Comparison of ENCODE assay signal across 9 cellular contexts in the genomic region with DNA sequence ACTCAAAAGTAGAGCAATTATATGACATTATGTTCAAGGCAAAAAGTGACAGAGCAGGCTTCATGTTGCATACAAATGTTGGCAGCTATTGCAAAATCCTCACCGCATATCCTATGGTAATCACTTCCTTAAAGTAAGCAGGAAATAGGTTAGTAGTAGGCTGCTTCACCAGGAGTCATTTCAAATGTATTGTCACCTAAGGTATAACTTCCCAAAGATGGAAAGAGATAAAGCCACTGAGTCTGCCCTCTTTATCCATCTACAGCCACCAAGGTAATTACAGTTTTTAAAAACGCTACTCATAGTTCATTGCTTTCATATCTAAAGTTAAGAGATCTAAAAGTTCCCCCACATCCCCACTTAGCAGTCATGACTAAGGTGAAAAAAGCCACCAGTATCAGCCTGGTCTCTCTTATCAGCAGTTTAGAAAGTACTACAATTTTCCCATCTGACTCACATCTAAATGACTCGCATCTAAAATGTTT. TPM values are rescaled to one million over a fixed set of nuclear protein-coding genes. Genes with fewer than 3 reads are reported as not detected.
DNase-seq lines count a peak whose midpoint lies in the region; ATAC-seq, FAIRE-seq and TF ChIP-seq lines count a peak whose summit lies in the region.
"Had no signal": no experiment of that assay in that cellular context is flagged by ENCODE, and none has a peak within 500 bp of the region (broad histone marks: within the 10 kb centered on the region; RNA-seq: fewer than 3 reads in every experiment).

No MANE protein-coding gene starts in this region.

- no peak overlapping the region for H3K27ac Mint-ChIP-seq in immature natural killer cell

- no peak overlapping the region for H3K4me3 Mint-ChIP-seq in immature natural killer cell

- ATAC-seq in GM18499 (IDR thresholded peaks at IDR 0.05; ENCODE audit: insufficient read depth, unreplicated experiment): peak; percentile 48

- no peaks in the 10 kb centered on the region for H3K4me1 Mint-ChIP-seq in immature natural killer cell

- no peaks in the 10 kb centered on the region for H3K36me3 ChIP-seq in bronchial epithelial cell (ENCODE audit: control insufficient read depth, insufficient read depth, low read length)

- peaks cover 0 to 8% (median 7%) of the 10 kb centered on the region in 3 donors for H3K27me3 Mint-ChIP-seq in immature natural killer cell (ENCODE audit: low read depth in 3 of 3)

- no peak overlapping the region for H3K4me3 ChIP-seq in bronchial epithelial cell (ENCODE audit: low read depth, low read length)

- H3K9me3 Mint-ChIP-seq in immature natural killer cell: no peaks in the 10 kb centered on the region

- TF ChIP-seq CTCF in bronchial epithelial cell (IDR thresholded peaks at IDR 0.05; ENCODE audit: insufficient read depth, low read length, severe bottlenecking): no peak

- H3K27me3 ChIP-seq in bronchial epithelial cell (ENCODE audit: control insufficient read depth, insufficient read depth, low read length): no peaks in the 10 kb centered on the region

- H3K36me3 Mint-ChIP-seq in immature natural killer cell: no peaks in the 10 kb centered on the region

- DNase-seq in HCEC 1CT: peak; percentile 60
- peak; percentile 79 for DNase-seq in M059J (ENCODE audit: low read depth)
- DNase-seq in bronchial epithelial cell (ENCODE audit: low read depth): peak; percentile 77
- DNase-seq in immature natural killer cell: no peak
- no peak for DNase-seq in medulla oblongata (ENCODE audit: extremely low spot score)
- DNase-seq in T-helper 1 cell: no peak
- no peak for DNase-seq in amygdala (lab: John Stamatoyannopoulos, UW)

- FAIRE-seq in bronchial epithelial cell (lab: Jason Lieb, UNC): no peak

RNA-seq across cellular contexts. Expression of gene UBE2U, which starts 31.6 kb away (rescaled TPM):
- not detected in 2 replicates for total RNA-seq in M059J (2014; rRNA removed; shearing (Covaris generic))
- not detected in 2 replicates for total RNA-seq in bronchial epithelial cell
- not detected for polyA plus RNA-seq in immature natural killer cell
- total RNA-seq: mononuclear cell had no signal

Comparison
In these comparisons a context has a peak if more than half of its experiments do, and no peak if none do; other contexts are left out.
1. DNase-seq: peak in HCEC 1CT (single experiment), M059J (single experiment) and bronchial epithelial cell (single experiment); none in immature natural killer cell (0 of 3), medulla oblongata (single experiment), T-helper 1 cell (0 of 5) and amygdala (0 of 56).